Comparison of ENCODE assay signal across 29 cellular contexts in genomic region chr4:138696771-138697170, GRCh38.
A peak's percentile ranks its signal among the peaks of the same experiment; 100 is the strongest.
DNase-seq lines count a peak whose midpoint lies in the region; TF ChIP-seq lines count a peak whose summit lies in the region.
"Had no signal": no experiment of that assay in that cellular context is flagged by ENCODE, and none has a peak within 500 bp of the region (broad histone marks: within the 10 kb centered on the region; RNA-seq: fewer than 3 reads in every experiment).

No MANE protein-coding gene starts in this region.

- H3K79me1 ChIP-seq in neuronal stem cell (ENCODE audit: low read depth, low read length), result no peaks in the 10 kb centered on the region

- H2BK120ac ChIP-seq in neuronal stem cell (ENCODE audit: low read depth, low read length), result no peak overlapping the region

- H3K27me3 ChIP-seq in neural progenitor cell (no peaks in the 10 kb centered on the region), neuronal stem cell (ENCODE audit: control insufficient read depth in 3 of 3, insufficient read depth in 3 of 3, low read depth in 1 of 3, low read length in 3 of 3) (no peaks in the 10 kb centered on the region)
- H3K27me3 ChIP-seq: adrenal gland, stomach, thyroid gland had no signal

- WGBS in neuronal stem cell (ENCODE audit: extremely low coverage in 2 of 2, insufficient read length in 2 of 2, insufficient replicate concordance in 1 of 2), 2 donors, result no CpG with 5 or more reads among the region's 8 CpGs

- H3K4me3 Mint-ChIP-seq in endothelial cell (ENCODE audit: unreplicated experiment), result no peak overlapping the region
- H3K4me3 Mint-ChIP-seq in neural progenitor cell, result no peak overlapping the region
- H3K4me3 Mint-ChIP-seq: activated CD4-positive, alpha-beta T cell treated with anti-CD3 and anti-CD28 coated beads, Interleukin-2, amount 10 ng/mL, durations not matched to agents 7 days and 5 days; activated naive CD4-positive, alpha-beta T cell treated with anti-CD3 and anti-CD28 coated beads for 36 hours; B cell; CD8-positive, alpha-beta memory T cell; immature natural killer cell; memory B cell; naive B cell; T-helper 2 cell treated with Interferon-gamma antibody and Interleukin-4, amounts not matched to agents 5 μg/mL and 100 μg/mL, for 36 hours had no signal

- no peak overlapping the region for H2AK5ac ChIP-seq in neuronal stem cell (ENCODE audit: low read depth, low read length)

- no peak overlapping the region for H3K23ac ChIP-seq in neuronal stem cell (ENCODE audit: low read depth, low read length, poor library complexity)

- no peak overlapping the region for H4K91ac ChIP-seq in neuronal stem cell (ENCODE audit: low read depth, low read length, poor library complexity)

- no peaks in the 10 kb centered on the region for H3F3A ChIP-seq in neural progenitor cell (ENCODE audit: low read depth)

- H3K27ac Mint-ChIP-seq in endothelial cell (ENCODE audit: unreplicated experiment), result peak overlapping the region; percentile 13
- no peak overlapping the region for H3K27ac Mint-ChIP-seq in neural progenitor cell
- H3K27ac Mint-ChIP-seq: activated CD4-positive, alpha-beta T cell treated with anti-CD3 and anti-CD28 coated beads, Interleukin-2, amount 10 ng/mL, durations not matched to agents 7 days and 5 days; activated naive CD4-positive, alpha-beta T cell treated with anti-CD3 and anti-CD28 coated beads for 36 hours; B cell; CD8-positive, alpha-beta memory T cell; immature natural killer cell; memory B cell; naive B cell; T-helper 2 cell treated with Interferon-gamma antibody and Interleukin-4, amounts not matched to agents 5 μg/mL and 100 μg/mL, for 36 hours had no signal

- TF ChIP-seq CTCF in endothelial cell (IDR thresholded peaks at IDR 0.05; ENCODE audit: unreplicated experiment) (no peak), neural progenitor cell (IDR thresholded peaks at IDR 0.05) (no peak)

- peaks cover 19% of the 10 kb centered on the region for H3K4me1 ChIP-seq in neural progenitor cell
- H3K4me1 ChIP-seq in neuronal stem cell (ENCODE audit: control insufficient read depth in 2 of 2, insufficient read depth in 1 of 2, low read depth in 1 of 2, low read length in 2 of 2), result no peaks in the 10 kb centered on the region
- H3K4me1 ChIP-seq: adrenal gland, thyroid gland had no signal

- H2BK5ac ChIP-seq in neuronal stem cell (ENCODE audit: low read length), result no peak overlapping the region

- H3K27ac ChIP-seq in neural progenitor cell (no peak overlapping the region), neuronal stem cell (replicated peaks; ENCODE audit: low read length) (no peak overlapping the region)
- H3K27ac ChIP-seq: adrenal gland, skin epidermis, stomach, thyroid gland, WERI-Rb-1 had no signal

- no peaks in the 10 kb centered on the region for H3K79me2 ChIP-seq in neural progenitor cell (ENCODE audit: low read depth)

- H2AFZ ChIP-seq in neural progenitor cell (replicated peaks) (peak overlapping the region; percentile 7), neuronal stem cell (ENCODE audit: low read length) (no peak overlapping the region)

- H3K4me3 ChIP-seq in neural progenitor cell (no peak overlapping the region), neuronal stem cell (ENCODE audit: low read length in 2 of 2) (no peak overlapping the region)
- H3K4me3 ChIP-seq: adrenal gland, skin epidermis, stomach, thyroid gland had no signal

- no peak overlapping the region for H4K8ac ChIP-seq in neuronal stem cell (ENCODE audit: low read depth, low read length)

- H3K4me2 ChIP-seq in neural progenitor cell, result no peak overlapping the region
- H3K4me2 ChIP-seq in neuronal stem cell (ENCODE audit: insufficient read depth, low read length, poor library complexity, severe bottlenecking), result no peak overlapping the region

- H3K36me3 Mint-ChIP-seq in endothelial cell (ENCODE audit: low read depth, unreplicated experiment) (no peaks in the 10 kb centered on the region), neural progenitor cell (no peaks in the 10 kb centered on the region)
- H3K36me3 Mint-ChIP-seq: CD8-positive, alpha-beta memory T cell; immature natural killer cell; memory B cell; naive B cell had no signal

- H3K14ac ChIP-seq in neuronal stem cell (ENCODE audit: low read length), result no peak overlapping the region

- H2BK12ac ChIP-seq in neuronal stem cell (ENCODE audit: low read length), result no peak overlapping the region

- H3K4me1 Mint-ChIP-seq in endothelial cell (ENCODE audit: unreplicated experiment) (peaks cover 50% of the 10 kb centered on the region), neural progenitor cell (no peaks in the 10 kb centered on the region)
- H3K4me1 Mint-ChIP-seq: activated CD4-positive, alpha-beta T cell treated with anti-CD3 and anti-CD28 coated beads, Interleukin-2, amount 10 ng/mL, durations not matched to agents 7 days and 5 days; B cell; CD8-positive, alpha-beta memory T cell; immature natural killer cell; memory B cell; naive B cell had no signal

- H3K9me3 Mint-ChIP-seq in endothelial cell (ENCODE audit: unreplicated experiment) (no peaks in the 10 kb centered on the region), neural progenitor cell (no peaks in the 10 kb centered on the region)
- H3K9me3 Mint-ChIP-seq: activated CD4-positive, alpha-beta T cell treated with anti-CD3 and anti-CD28 coated beads, Interleukin-2, amount 10 ng/mL, durations not matched to agents 7 days and 5 days; activated naive CD4-positive, alpha-beta T cell treated with anti-CD3 and anti-CD28 coated beads for 36 hours; memory B cell; naive B cell; T-helper 2 cell treated with Interferon-gamma antibody and Interleukin-4, amounts not matched to agents 5 μg/mL and 100 μg/mL, for 36 hours had no signal

- H3K9ac ChIP-seq in neural progenitor cell (no peak overlapping the region), neuronal stem cell (ENCODE audit: low read depth, low read length, poor library complexity) (no peak overlapping the region)

- no peak overlapping the region for H3K4ac ChIP-seq in neuronal stem cell (ENCODE audit: low read length)

- DNase-seq in ELR (ENCODE audit: low read depth) (peak; percentile 32), RPMI7951 (ENCODE audit: low read depth) (peak; percentile 4), endothelial cell (ENCODE audit: low spot score) (no peak), neural progenitor cell (ENCODE audit: low spot score) (no peak), DMS153 treated with DMSO at 0.1 percent for 48 hours (lab: John Stamatoyannopoulos, UW; ENCODE audit: unreplicated experiment) (no peak), DMS 273 (lab: John Stamatoyannopoulos, UW; ENCODE audit: unreplicated experiment) (no peak), T-helper 9 cell (no peak), neuronal stem cell (ENCODE audit: low spot score) (no peak)
- DNase-seq: activated CD4-positive, alpha-beta T cell treated with anti-CD3 and anti-CD28 coated beads, Interleukin-2, amount 10 ng/mL, durations not matched to agents 7 days and 5 days; activated naive CD4-positive, alpha-beta T cell treated with anti-CD3 and anti-CD28 coated beads for 36 hours; activated T-cell treated with anti-CD3 and anti-CD28 coated beads, Interleukin-2, amount 50 U/mL, for 48 hours; adrenal gland; CD8-positive, alpha-beta memory T cell; DMS153; effector memory CD4-positive, alpha-beta T cell; GF-D8; hypothalamus; immature natural killer cell; naive B cell; NCI-H1092; NCI-H1694 treated with DMSO at 0.1 percent for 48 hours; retina; stomach; thyroid gland; WERI-Rb-1 had no signal

- H3K27me3 Mint-ChIP-seq in endothelial cell (ENCODE audit: unreplicated experiment) (peaks cover 1% of the 10 kb centered on the region), neural progenitor cell (ENCODE audit: insufficient read depth, low read depth) (peaks cover 3% of the 10 kb centered on the region)
- H3K27me3 Mint-ChIP-seq: activated CD4-positive, alpha-beta T cell treated with anti-CD3 and anti-CD28 coated beads, Interleukin-2, amount 10 ng/mL, durations not matched to agents 7 days and 5 days had no signal

- H4K20me1 ChIP-seq in neural progenitor cell (ENCODE audit: low read depth), result no peaks in the 10 kb centered on the region

- H3K18ac ChIP-seq in neuronal stem cell (ENCODE audit: low read length), result no peak overlapping the region

- no peaks in the 10 kb centered on the region for H3K36me3 ChIP-seq in neural progenitor cell
- no peaks in the 10 kb centered on the region for H3K36me3 ChIP-seq in neuronal stem cell (replicated peaks in 1 of 2; ENCODE audit: control insufficient read depth in 2 of 2, insufficient read depth in 2 of 2, low read length in 2 of 2)
- H3K36me3 ChIP-seq: adrenal gland, stomach, thyroid gland, WERI-Rb-1 had no signal

- H3K9me3 ChIP-seq in neural progenitor cell (ENCODE audit: low read depth) (no peaks in the 10 kb centered on the region), neuronal stem cell (replicated peaks in 1 of 2; ENCODE audit: control insufficient read depth in 2 of 2, insufficient read depth in 1 of 2, low read depth in 1 of 2, low read length in 2 of 2) (no peaks in the 10 kb centered on the region)
- H3K9me3 ChIP-seq: adrenal gland, stomach, thyroid gland had no signal

- no peak overlapping the region for H2BK15ac ChIP-seq in neuronal stem cell (ENCODE audit: low read length)

Comparison
In these comparisons a context has a peak if more than half of its experiments do, and no peak if none do; other contexts are left out.
1. DNase-seq: peak in ELR (single experiment) and RPMI7951 (single experiment); none in endothelial cell (single experiment), neural progenitor cell (single experiment), DMS153 treated with DMSO at 0.1 percent for 48 hours (single experiment), DMS 273 (single experiment), T-helper 9 cell (single experiment) and neuronal stem cell (single experiment).